Comparison of ENCODE assay signal across 12 cellular contexts in the genomic region with DNA sequence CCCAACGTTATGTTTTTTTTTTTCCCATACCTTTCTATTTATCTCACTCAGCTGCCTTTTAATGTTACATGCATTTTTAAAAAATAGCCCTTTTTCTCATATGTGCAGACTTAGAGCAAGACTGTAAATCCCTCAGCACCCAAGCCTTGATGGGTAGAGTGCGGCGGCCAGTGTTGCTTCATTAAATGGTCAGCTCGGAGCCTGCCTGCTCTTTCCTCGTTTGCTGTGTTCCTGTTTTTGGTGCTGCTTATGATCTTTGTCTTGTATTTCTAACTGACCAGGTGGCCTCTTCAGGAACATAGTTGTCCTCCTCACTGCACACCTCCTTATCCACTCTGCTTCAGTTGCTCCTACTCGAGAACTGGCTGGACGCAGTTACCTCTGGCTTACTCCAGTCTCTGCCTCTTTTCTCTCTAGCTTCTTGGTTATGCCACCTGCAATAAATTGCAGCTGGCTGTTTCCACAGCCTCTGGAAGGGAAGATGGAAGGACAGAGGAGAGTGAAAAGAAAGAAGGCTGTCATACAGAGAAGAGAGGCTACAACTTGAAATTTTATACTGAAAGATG. TPM values are rescaled to one million over a fixed set of nuclear protein-coding genes. Genes with fewer than 3 reads are reported as not detected.
DNase-seq lines count a peak whose midpoint lies in the region; ATAC-seq, FAIRE-seq and TF ChIP-seq lines count a peak whose summit lies in the region.
"Had no signal": no experiment of that assay in that cellular context is flagged by ENCODE, and none has a peak within 500 bp of the region (broad histone marks: within the 10 kb centered on the region; RNA-seq: fewer than 3 reads in every experiment).

No MANE protein-coding gene starts in this region.

- H3K27me3 Mint-ChIP-seq in astrocyte (ENCODE audit: low read depth, unreplicated experiment) (no peaks in the 10 kb centered on the region), nephron (ENCODE audit: low read depth) (no peaks in the 10 kb centered on the region)
- H3K27me3 Mint-ChIP-seq in CD4-positive, alpha-beta T cell: no peaks in the 10 kb centered on the region

- in situ Hi-C loops in G401 (cut with HindIII; ENCODE audit: low sequenced_read_pairs): no loop called here

- CTCF ChIA-PET in CD4-positive, alpha-beta T cell (lab: Charles Lee): interaction anchor here (0.8 to 4.6 kb wide), 5 partner anchors 25 to 489 kb away, joined by 3 to 33 read pairs (median 4); no protein-coding TSS in a partner anchor

- H3K9me3 Mint-ChIP-seq in astrocyte (ENCODE audit: unreplicated experiment) (no peaks in the 10 kb centered on the region), nephron (no peaks in the 10 kb centered on the region)
- H3K9me3 Mint-ChIP-seq in CD4-positive, alpha-beta T cell: no peaks in the 10 kb centered on the region

- peaks cover 54% of the 10 kb centered on the region for H3K4me1 ChIP-seq in HUES48 (ENCODE audit: control insufficient read depth, insufficient read depth, low read length)
- H3K4me1 ChIP-seq in astrocyte (ENCODE audit: insufficient read depth, low read length): peaks cover 27% of the 10 kb centered on the region

- DNase-seq in CD1c-positive myeloid dendritic cell (ENCODE audit: extremely low spot score) (peak; percentile 52), astrocyte (ENCODE audit: low read depth) (no peak), G401 (ENCODE audit: low spot score) (no peak)
- no peak for DNase-seq in CD4-positive, alpha-beta T cell
- DNase-seq: activated CD8-positive, alpha-beta memory T cell treated with anti-CD3 and anti-CD28 coated beads for 24 hours; brain microvascular endothelial cell; gastrocnemius medialis had no signal

- H3K79me2 ChIP-seq in astrocyte (ENCODE audit: insufficient read depth, low read length): peaks cover 95% of the 10 kb centered on the region

- H2AFZ ChIP-seq in astrocyte (ENCODE audit: low read depth, low read length): no peak overlapping the region

- POLR2A ChIA-PET in CD4-positive, alpha-beta T cell (lab: Charles Lee): interaction anchor here (1.1 kb wide), 1 partner anchor 252 kb away, joined by 3 read pairs; a partner anchor contains a TSS

- peak overlapping the region; percentile 1 for H3K4me2 ChIP-seq in astrocyte (ENCODE audit: low read length)

- H4K20me1 ChIP-seq in astrocyte (ENCODE audit: insufficient read depth, low read length): peaks cover 65% of the 10 kb centered on the region

- H3K4me3 Mint-ChIP-seq in astrocyte (ENCODE audit: unreplicated experiment): peak overlapping the region; percentile 56
- H3K4me3 Mint-ChIP-seq in nephron: no peak overlapping the region
- H3K4me3 Mint-ChIP-seq in CD4-positive, alpha-beta T cell: no peak overlapping the region

- no peaks in the 10 kb centered on the region for H3K9me3 ChIP-seq in HUES48 (ENCODE audit: control insufficient read depth, insufficient read depth, low read length)
- H3K9me3 ChIP-seq in astrocyte (ENCODE audit: insufficient read depth, low read depth, low read length): no peaks in the 10 kb centered on the region
- H3K9me3 ChIP-seq in CD4-positive, alpha-beta T cell (ENCODE audit: control insufficient read depth, low read length): no peaks in the 10 kb centered on the region
- H3K9me3 ChIP-seq: gastrocnemius medialis had no signal

- H3K36me3 ChIP-seq in HUES48 (ENCODE audit: control insufficient read depth, insufficient read depth, low read length) (peaks cover 5% of the 10 kb centered on the region; the same call in 1 of the 2 replicates), astrocyte (ENCODE audit: insufficient read depth, low read length) (no peaks in the 10 kb centered on the region)
- H3K36me3 ChIP-seq: brain microvascular endothelial cell, gastrocnemius medialis had no signal

- FAIRE-seq in astrocyte (lab: Jason Lieb, UNC): peak; percentile 37
- FAIRE-seq: TTC549 had no signal

- H3K9ac ChIP-seq in HUES48 (ENCODE audit: low read depth, low read length): no peak overlapping the region
- peak overlapping the region; percentile 7 for H3K9ac ChIP-seq in astrocyte (ENCODE audit: low read length)

- peak overlapping the region; percentile 90 for H3K27ac Mint-ChIP-seq in astrocyte (ENCODE audit: unreplicated experiment)
- peak overlapping the region in 2 of 3 experiments; percentile 4 to 9 for H3K27ac Mint-ChIP-seq in nephron
- H3K27ac Mint-ChIP-seq in CD4-positive, alpha-beta T cell: no peak overlapping the region

- H3K4me3 ChIP-seq in HUES48 (ENCODE audit: low read depth, low read length) (no peak overlapping the region), astrocyte (ENCODE audit: insufficient read depth, low read depth, low read length) (no peak overlapping the region)
- H3K4me3 ChIP-seq: gastrocnemius medialis had no signal

- H3K27ac ChIP-seq in HUES48 (ENCODE audit: low read depth, low read length) (peak overlapping the region; percentile 11), astrocyte (ENCODE audit: low read depth, low read length) (no peak overlapping the region)
- H3K27ac ChIP-seq in CD4-positive, alpha-beta T cell (ENCODE audit: low read depth, low read length): no peak overlapping the region
- H3K27ac ChIP-seq: brain microvascular endothelial cell, gastrocnemius medialis had no signal

- H3K4me1 Mint-ChIP-seq in astrocyte (ENCODE audit: low read depth, unreplicated experiment): peaks cover 44% of the 10 kb centered on the region
- H3K4me1 Mint-ChIP-seq in nephron: peaks cover 31% of the 10 kb centered on the region
- H3K4me1 Mint-ChIP-seq in CD4-positive, alpha-beta T cell (ENCODE audit: low read depth): peaks cover 60% of the 10 kb centered on the region

- ATAC-seq in GM21515 (IDR thresholded peaks at IDR 0.05; ENCODE audit: unreplicated experiment) (no peak), HG02623 (IDR thresholded peaks at IDR 0.05; ENCODE audit: unreplicated experiment) (no peak)
- ATAC-seq in CD4-positive, alpha-beta T cell (ENCODE audit: poor library complexity): no peak
- ATAC-seq: gastrocnemius medialis had no signal

- intact Hi-C loops in CD4-positive, alpha-beta T cell (cut with DNase I, micrococcal nuclease): loop anchor here in 1 of 2 experiments (5.0 to 10.0 kb wide), 2 partner anchors 383 to 671 kb away; no protein-coding TSS in a partner anchor

- no peak for TF ChIP-seq CTCF in astrocyte (IDR thresholded peaks at IDR 0.05; ENCODE audit: insufficient read depth, low read depth, low read length)
- no peak for TF ChIP-seq CTCF in nephron (IDR thresholded peaks at IDR 0.05; ENCODE audit: unreplicated experiment in 3 of 3)
- no peak for TF ChIP-seq CTCF in CD4-positive, alpha-beta T cell (IDR thresholded peaks at IDR 0.05)

- peaks cover 2% of the 10 kb centered on the region for H3K36me3 Mint-ChIP-seq in astrocyte (ENCODE audit: low read depth, unreplicated experiment)
- H3K36me3 Mint-ChIP-seq in nephron (ENCODE audit: low read depth): no peaks in the 10 kb centered on the region
- no peaks in the 10 kb centered on the region for H3K36me3 Mint-ChIP-seq in CD4-positive, alpha-beta T cell (ENCODE audit: low read depth)

- H3K27me3 ChIP-seq in HUES48 (ENCODE audit: control insufficient read depth, insufficient read depth, low read length) (no peaks in the 10 kb centered on the region), astrocyte (ENCODE audit: insufficient read depth, low read length) (no peaks in the 10 kb centered on the region)
- no peaks in the 10 kb centered on the region for H3K27me3 ChIP-seq in CD4-positive, alpha-beta T cell (ENCODE audit: control insufficient read depth, insufficient read depth, low read length)
- H3K27me3 ChIP-seq: brain microvascular endothelial cell, gastrocnemius medialis had no signal

RNA-seq across cellular contexts. Expression of a gene that starts 10.6 kb away (rescaled TPM):
- 96.3 and 96.7 TPM in 2 replicates for total RNA-seq in astrocyte
- total RNA-seq in G401 (2014; rRNA removed; shearing (Covaris generic)): 207 and 336 TPM in 2 replicates
- total RNA-seq in CD4-positive, alpha-beta T cell: 10 to 100 TPM; 64.1 to 72.3 TPM
